In genomic region chr1:150486966-150487762, GRCh38 we compare ENCODE assay signal across 8 cellular contexts. TPM values are rescaled to one million over a fixed set of nuclear protein-coding genes. Genes with fewer than 3 reads are reported as not detected.
A peak's percentile ranks its signal among the peaks of the same experiment; 100 is the strongest.
DNase-seq lines count a peak whose midpoint lies in the region; ATAC-seq and TF ChIP-seq lines count a peak whose summit lies in the region.

Gene TARS2 (plus strand): TSS chr1:150487419. CDS start chr1:150487451, 32 bp downstream.

- H3K4me3 ChIP-seq in DND-41 (ENCODE audit: low read depth in 1 of 2, low read length in 2 of 2), result peak within 1 kb of the TSS; percentile 71 to 81
- H3K4me3 ChIP-seq in Karpas-422 (ENCODE audit: low read length), result peak within 1 kb of the TSS; percentile 86
- peak within 1 kb of the TSS; percentile 75 to 89 (median 82) for H3K4me3 ChIP-seq in fibroblast of lung (replicated peaks in 1 of 4; ENCODE audit: control extremely low read depth in 1 of 4, insufficient read depth in 1 of 4, low read depth in 3 of 4, low read length in 4 of 4)
- peak within 1 kb of the TSS; percentile 95 for H3K4me3 ChIP-seq in naive thymus-derived CD4-positive, alpha-beta T cell (ENCODE audit: low read length)

- H3K4me2 ChIP-seq in DND-41 (ENCODE audit: insufficient read depth, low read length), result peak within 1 kb of the TSS; percentile 97
- peak within 1 kb of the TSS; percentile 87 for H3K4me2 ChIP-seq in Karpas-422 (ENCODE audit: low read depth, low read length, poor library complexity, severe bottlenecking)
- peak within 1 kb of the TSS; percentile 94 for H3K4me2 ChIP-seq in fibroblast of lung (ENCODE audit: extremely low read depth, insufficient read depth, low read length)

- H3K4me1 ChIP-seq in DND-41 (ENCODE audit: insufficient read depth, low read length), result peaks cover 15% of the 10 kb centered on the region
- H3K4me1 ChIP-seq in Karpas-422 (ENCODE audit: low read length), result peaks cover 10% of the 10 kb centered on the region
- peaks cover 7% of the 10 kb centered on the region for H3K4me1 ChIP-seq in fibroblast of lung (ENCODE audit: control insufficient read depth, extremely low read depth, insufficient read depth, low read length)
- peaks cover 4 to 8% of the 10 kb centered on the region in 2 donors for H3K4me1 ChIP-seq in naive thymus-derived CD4-positive, alpha-beta T cell (ENCODE audit: control insufficient read depth in 2 of 2, insufficient read depth in 2 of 2, low read length in 2 of 2)

- POLR2A ChIA-PET in naive thymus-derived CD4-positive, alpha-beta T cell (lab: Charles Lee), result interaction anchor here (0.5 to 2.7 kb wide), 13 partner anchors 9 to 509 kb away, joined by 3 to 20 read pairs (median 3); partner anchors contain the start of genes FALEC and RPRD2

- peak within 1 kb of the TSS; percentile 87 for H3K27ac ChIP-seq in DND-41 (ENCODE audit: low read length)
- peak within 1 kb of the TSS; percentile 41; the same call in 1 of the 2 replicates for H3K27ac ChIP-seq in Karpas-422 (ENCODE audit: low read length)
- peak within 1 kb of the TSS; percentile 80 for H3K27ac ChIP-seq in fibroblast of lung (ENCODE audit: insufficient read depth, low read length)
- H3K27ac ChIP-seq in naive thymus-derived CD4-positive, alpha-beta T cell (ENCODE audit: low read depth, low read length), result peak within 1 kb of the TSS; percentile 83

- H3K4me1 Mint-ChIP-seq in naive thymus-derived CD4-positive, alpha-beta T cell, result peaks cover 5 to 28% (median 20%) of the 10 kb centered on the region in 7 donors
- peaks cover 20 to 41% of the 10 kb centered on the region in 2 donors for H3K4me1 Mint-ChIP-seq in stimulated activated naive B cell treated with anti-CD40 and anti-IgM and Interleukin-4, amounts not matched to agents 10 μg/mL and 1 μg/mL and 100 μg/mL, for 72 hours

- H2AFZ ChIP-seq in DND-41 (ENCODE audit: low read depth, low read length) (peak within 1 kb of the TSS; percentile 99), Karpas-422 (ENCODE audit: low read length) (peak within 1 kb of the TSS; percentile 95), fibroblast of lung (ENCODE audit: low read length) (peak within 1 kb of the TSS; percentile 98)

- H3K9me3 ChIP-seq in DND-41 (ENCODE audit: insufficient read depth, low read length, severe bottlenecking) (no peaks in the 10 kb centered on the region), Karpas-422 (ENCODE audit: low read length) (no peaks in the 10 kb centered on the region), fibroblast of lung (ENCODE audit: control insufficient read depth, insufficient read depth, low read depth, low read length) (no peaks in the 10 kb centered on the region)
- H3K9me3 ChIP-seq in naive thymus-derived CD4-positive, alpha-beta T cell (ENCODE audit: control insufficient read depth in 2 of 3, low read length in 3 of 3), result no peaks in the 10 kb centered on the region

- TF ChIP-seq CTCF in DND-41 (IDR thresholded peaks at IDR 0.05; ENCODE audit: borderline replicate concordance, extremely low read depth, low read length, poor library complexity, severe bottlenecking) (peak; percentile 14), fibroblast of lung (conservative IDR thresholded peaks at IDR 0.05 in 1 of 2, IDR thresholded peaks at IDR 0.05 in 1 of 2; ENCODE audit: low read depth in 1 of 2, low read length in 2 of 2) (peak in 1 of 2 donors; percentile 34)

- H4K20me1 ChIP-seq in DND-41 (ENCODE audit: insufficient read depth, low read length) (no peaks in the 10 kb centered on the region), Karpas-422 (ENCODE audit: insufficient read depth, low read depth, low read length) (no peaks in the 10 kb centered on the region), fibroblast of lung (ENCODE audit: control insufficient read depth, extremely low read depth, insufficient read depth, low read length) (no peaks in the 10 kb centered on the region)

- no peaks in the 10 kb centered on the region for H3K9me3 Mint-ChIP-seq in naive thymus-derived CD4-positive, alpha-beta T cell
- H3K9me3 Mint-ChIP-seq in stimulated activated naive B cell treated with anti-CD40 and anti-IgM and Interleukin-4, amounts not matched to agents 10 μg/mL and 1 μg/mL and 100 μg/mL, for 72 hours, result no peaks in the 10 kb centered on the region

- H3K4me3 Mint-ChIP-seq in naive thymus-derived CD4-positive, alpha-beta T cell, result peak within 1 kb of the TSS; percentile 91 to 100 (median 96)
- H3K4me3 Mint-ChIP-seq in stimulated activated naive B cell treated with anti-CD40 and anti-IgM and Interleukin-4, amounts not matched to agents 10 μg/mL and 1 μg/mL and 100 μg/mL, for 72 hours, result peak within 1 kb of the TSS; percentile 97

- no peaks in the 10 kb centered on the region for H3K27me3 ChIP-seq in DND-41 (ENCODE audit: insufficient read depth, low read length, poor library complexity)
- H3K27me3 ChIP-seq in Karpas-422 (ENCODE audit: low read length), result no peaks in the 10 kb centered on the region
- no peaks in the 10 kb centered on the region for H3K27me3 ChIP-seq in fibroblast of lung (ENCODE audit: control insufficient read depth, insufficient read depth, low read length)
- H3K27me3 ChIP-seq in naive thymus-derived CD4-positive, alpha-beta T cell (ENCODE audit: control insufficient read depth in 2 of 2, insufficient read depth in 2 of 2, low read length in 2 of 2), result no peaks in the 10 kb centered on the region

- H3K9me2 ChIP-seq in Karpas-422 (replicated peaks; ENCODE audit: insufficient read depth, low read length), result no peaks in the 10 kb centered on the region

- H3K27ac Mint-ChIP-seq in naive thymus-derived CD4-positive, alpha-beta T cell, result peak within 1 kb of the TSS; percentile 92 to 100 (median 99)
- peak within 1 kb of the TSS; percentile 100 for H3K27ac Mint-ChIP-seq in stimulated activated naive B cell treated with anti-CD40 and anti-IgM and Interleukin-4, amounts not matched to agents 10 μg/mL and 1 μg/mL and 100 μg/mL, for 72 hours

- H3K36me3 Mint-ChIP-seq in naive thymus-derived CD4-positive, alpha-beta T cell, result peaks cover 4 to 21% (median 16%) of the 10 kb centered on the region in 5 donors
- H3K36me3 Mint-ChIP-seq in stimulated activated naive B cell treated with anti-CD40 and anti-IgM and Interleukin-4, amounts not matched to agents 10 μg/mL and 1 μg/mL and 100 μg/mL, for 72 hours, result peaks cover 36 to 39% of the 10 kb centered on the region in 2 donors

- intact Hi-C loops in naive thymus-derived CD4-positive, alpha-beta T cell (cut with micrococcal nuclease), result loop anchor here (1.0 to 10.0 kb wide), 12 partner anchors 23 to 860 kb away; partner anchors contain the start of genes FALEC (in 2 of the 2), ARNT (in 1 of the 2), CERS2 (in 1 of the 2) and ENSA (in 1 of the 2)

- H3K9ac ChIP-seq in DND-41 (ENCODE audit: low read depth, low read length) (peak within 1 kb of the TSS; percentile 70), Karpas-422 (ENCODE audit: low read length) (peak within 1 kb of the TSS; percentile 84), fibroblast of lung (ENCODE audit: insufficient read depth, low read length) (peak within 1 kb of the TSS; percentile 59)

- DNase-seq in DND-41 (peak; percentile 98), Karpas-422 (peak; percentile 99), RKO (ENCODE audit: low spot score) (peak; percentile 99), activated T-helper 1 cell treated with Interleukin-2 at 50 U/mL for 16 hours (ENCODE audit: low read depth) (peak; percentile 84), fibroblast of lung (ENCODE audit: low read depth in 2 of 2) (peak; percentile 99)
- peak; percentile 71 to 97 (median 95) for DNase-seq in naive thymus-derived CD4-positive, alpha-beta T cell
- DNase-seq in stimulated activated naive B cell treated with anti-CD40 and anti-IgM and Interleukin-4, amounts not matched to agents 10 μg/mL and 1 μg/mL and 100 μg/mL, for 72 hours, result peak; percentile 99

- H3K79me2 ChIP-seq in DND-41 (ENCODE audit: insufficient read depth, low read length), result peaks cover 16% of the 10 kb centered on the region
- H3K79me2 ChIP-seq in Karpas-422 (ENCODE audit: low read length), result peaks cover 23% of the 10 kb centered on the region
- peaks cover 5% of the 10 kb centered on the region for H3K79me2 ChIP-seq in fibroblast of lung (ENCODE audit: control insufficient read depth, insufficient read depth, low read length)

- CTCF ChIA-PET in naive thymus-derived CD4-positive, alpha-beta T cell (lab: Charles Lee), result interaction anchor here (1.0 to 1.1 kb wide), 2 partner anchors 28 to 46 kb away, joined by 3 to 4 read pairs; no protein-coding TSS in a partner anchor

- no peaks in the 10 kb centered on the region for H3K27me3 Mint-ChIP-seq in naive thymus-derived CD4-positive, alpha-beta T cell
- H3K27me3 Mint-ChIP-seq in stimulated activated naive B cell treated with anti-CD40 and anti-IgM and Interleukin-4, amounts not matched to agents 10 μg/mL and 1 μg/mL and 100 μg/mL, for 72 hours, result no peaks in the 10 kb centered on the region

- peak; percentile 100 for ATAC-seq in DND-41 (ENCODE audit: insufficient read depth, low read depth)
- ATAC-seq in GM21825 (IDR thresholded peaks at IDR 0.05; ENCODE audit: unreplicated experiment), result peak; percentile 99
- peak; percentile 100 for ATAC-seq in naive thymus-derived CD4-positive, alpha-beta T cell
- ATAC-seq in stimulated activated naive B cell treated with anti-CD40 and anti-IgM and Interleukin-4, amounts not matched to agents 10 μg/mL and 1 μg/mL and 100 μg/mL, for 72 hours (replicated peaks), result peak; percentile 99

- peaks cover 27% of the 10 kb centered on the region for H3K36me3 ChIP-seq in DND-41 (ENCODE audit: insufficient read depth, low read length)
- peaks cover 16% of the 10 kb centered on the region; the same call in 1 of the 2 replicates for H3K36me3 ChIP-seq in Karpas-422 (ENCODE audit: insufficient read depth, low read length)
- H3K36me3 ChIP-seq in fibroblast of lung (ENCODE audit: control insufficient read depth, insufficient read depth, low read length), result peaks cover 2% of the 10 kb centered on the region
- H3K36me3 ChIP-seq in naive thymus-derived CD4-positive, alpha-beta T cell (ENCODE audit: control insufficient read depth in 2 of 3, insufficient read depth in 3 of 3, low read length in 3 of 3), result peaks cover 1 to 27% (median 8%) of the 10 kb centered on the region in 3 experiments

RNA-seq across cellular contexts. Expression of gene TARS2, which starts in this region (rescaled TPM):
- total RNA-seq in Karpas-422 (2014; rRNA removed; shearing (Covaris generic); ENCODE audit: low replicate concordance), result 38.3 and 77.2 TPM in 2 replicates
- 17.3 and 27.7 TPM in 2 replicates for total RNA-seq in fibroblast of lung
- polyA plus RNA-seq in fibroblast of lung, result 7.4 and 13.3 TPM in 2 replicates
- polyA plus RNA-seq in fibroblast of lung (2012), result 8.7 and 14.9 TPM in 2 replicates
- 38.5 and 64.7 TPM in 2 replicates for polyA minus RNA-seq in fibroblast of lung (ENCODE audit: low replicate concordance)
- total RNA-seq in naive thymus-derived CD4-positive, alpha-beta T cell, result 10 to 100 TPM; 30.3 to 39.0 (median 36.4) TPM
- polyA plus RNA-seq in naive thymus-derived CD4-positive, alpha-beta T cell, result 10 to 100 TPM; 28.3 to 29.4 TPM

Comparison
In these comparisons a context has a peak if more than half of its experiments do, and no peak if none do; other contexts are left out.
1. Peak in every context shown above with its lines: DNase-seq, ATAC-seq, H3K4me3 ChIP-seq and H3K27ac ChIP-seq.